ENCODE assay signal across 2 cellular contexts in genomic region chr3:52915245-52915772, GRCh38.
TF ChIP-seq lines count a peak whose summit lies in the region.

No MANE protein-coding gene starts in this region.

TF ChIP-seq in liver, 16 proteins besides CTCF, POLR2A, EP300 and RAD21:
- TF ChIP-seq HNF4A (conservative IDR thresholded peaks at IDR 0.05) (peak; percentile 42 to 47), HNF4G (IDR thresholded peaks at IDR 0.05) (no peak), JUND (IDR thresholded peaks at IDR 0.05) (peak in 1 of 2 donors; percentile 17), REST (IDR thresholded peaks at IDR 0.05) (no peak), FOXA2 (IDR thresholded peaks at IDR 0.05) (peak; percentile 39), MAX (IDR thresholded peaks at IDR 0.05) (peak; percentile 74), RXRA (IDR thresholded peaks at IDR 0.05) (peak; percentile 40 to 50), GABPA (IDR thresholded peaks at IDR 0.05 in 1 of 2, conservative IDR thresholded peaks at IDR 0.05 in 1 of 2) (peak in 1 of 2 donors; percentile 15), SP1 (IDR thresholded peaks at IDR 0.05) (peak; percentile 46), FOXA1 (IDR thresholded peaks at IDR 0.05) (no peak)

TF ChIP-seq in HepG2, 621 proteins besides CTCF, POLR2A, EP300 and RAD21:
- TF ChIP-seq HIVEP1 (CRISPR knock-in tag; IDR thresholded peaks at IDR 0.05) (no peak), ZNF563 (CRISPR knock-in tag; IDR thresholded peaks at IDR 0.05) (no peak)
TF ChIP-seq in HepG2: peak in this region for 0.
